In genomic region chr20:21534453-21534852, GRCh38 we compare ENCODE assay signal across 20 cellular contexts. TPM values are rescaled to one million over a fixed set of nuclear protein-coding genes. Genes with fewer than 3 reads are reported as not detected.
DNase-seq lines count a peak whose midpoint lies in the region; ATAC-seq, FAIRE-seq and TF ChIP-seq lines count a peak whose summit lies in the region.
"Had no signal": no experiment of that assay in that cellular context is flagged by ENCODE, and none has a peak within 500 bp of the region (broad histone marks: within the 10 kb centered on the region; RNA-seq: fewer than 3 reads in every experiment).

No MANE protein-coding gene starts in this region.

- FAIRE-seq in GM12891 (lab: Jason Lieb, UNC): no peak

- TF ChIP-seq POLR2A in GM12891 (IDR thresholded peaks at IDR 0.05; ENCODE audit: low read depth, low read length): no peak

- ATAC-seq in left lobe of liver (peak; percentile 56), HG03439 (IDR thresholded peaks at IDR 0.05; ENCODE audit: unreplicated experiment) (no peak)
- ATAC-seq: activated CD8-positive, alpha-beta T cell treated with anti-CD3 and anti-CD28 coated beads for 36 hours; activated naive CD8-positive, alpha-beta T cell treated with anti-CD3 and anti-CD28 coated beads, Interleukin-2, amount 50 U/mL, for 24 hours; stimulated activated naive CD8-positive, alpha-beta T cell treated with anti-CD3 and anti-CD28 coated beads, Interleukin-15, amount 100 ng/mL, for 72 hours had no signal

- peak; percentile 83 for DNase-seq in COR-L47 (lab: John Stamatoyannopoulos, UW)
- DNase-seq in NCI-H1417 treated with DMSO at 0.1 percent for 48 hours (lab: John Stamatoyannopoulos, UW): peak; percentile 91
- peak; percentile 91 for DNase-seq in NCI-H524 treated with DMSO at 0.1 percent for 48 hours (lab: John Stamatoyannopoulos, UW)
- no peak for DNase-seq in left lobe of liver (ENCODE audit: low spot score)
- DNase-seq in GM12891 (ENCODE audit: insufficient read length, low spot score): no peak
- no peak for DNase-seq in nucleus accumbens (lab: John Stamatoyannopoulos, UW)
- no peak for DNase-seq in OCI-M1 (lab: John Stamatoyannopoulos, UW)
- DNase-seq: activated CD8-positive, alpha-beta T cell treated with anti-CD3 and anti-CD28 coated beads for 36 hours; activated naive CD8-positive, alpha-beta T cell treated with anti-CD3 and anti-CD28 coated beads, Interleukin-2, amount 50 U/mL, for 24 hours; CD8-positive, alpha-beta memory T cell; esophagus squamous epithelium; immature natural killer cell; Kasumi-1; NCI-H446; retina; stimulated activated naive CD8-positive, alpha-beta T cell treated with anti-CD3 and anti-CD28 coated beads, Interleukin-15, amount 100 ng/mL, for 72 hours had no signal

TF ChIP-seq in GM12891, 5 proteins besides CTCF, POLR2A, EP300 and RAD21:
- TF ChIP-seq POU2F2 (IDR thresholded peaks at IDR 0.05; ENCODE audit: low read depth, low read length) (no peak), PAX5 (IDR thresholded peaks at IDR 0.05; ENCODE audit: insufficient read depth, low read length, severe bottlenecking) (no peak), TAF1 (IDR thresholded peaks at IDR 0.05; ENCODE audit: low read depth, low read length) (no peak), POLR2AphosphoS5 (IDR thresholded peaks at IDR 0.05; ENCODE audit: low read depth, low read length) (no peak)
TF ChIP-seq in GM12891: peak in this region for 0.

RNA-seq across cellular contexts. Expression of gene NKX2-2, which starts 20.6 kb away (rescaled TPM):
- total RNA-seq in left lobe of liver: not detected
- polyA plus RNA-seq in GM12891 (2012; ENCODE audit: low read depth, missing spikeins): not detected
- total RNA-seq: activated CD8-positive, alpha-beta T cell treated with anti-CD3 and anti-CD28 coated beads for 36 hours; CD8-positive, alpha-beta memory T cell; esophagus squamous epithelium; G401; neural crest cell; vagina had no signal
- polyA plus RNA-seq: CD8-positive, alpha-beta memory T cell; immature natural killer cell had no signal

Comparison
In these comparisons a context has a peak if more than half of its experiments do, and no peak if none do; other contexts are left out.
1. DNase-seq: peak in COR-L47 (single experiment), NCI-H1417 treated with DMSO at 0.1 percent for 48 hours (single experiment) and NCI-H524 treated with DMSO at 0.1 percent for 48 hours (single experiment); none in left lobe of liver (single experiment), GM12891 (single experiment), nucleus accumbens (0 of 56) and OCI-M1 (single experiment).